In the genomic region with DNA sequence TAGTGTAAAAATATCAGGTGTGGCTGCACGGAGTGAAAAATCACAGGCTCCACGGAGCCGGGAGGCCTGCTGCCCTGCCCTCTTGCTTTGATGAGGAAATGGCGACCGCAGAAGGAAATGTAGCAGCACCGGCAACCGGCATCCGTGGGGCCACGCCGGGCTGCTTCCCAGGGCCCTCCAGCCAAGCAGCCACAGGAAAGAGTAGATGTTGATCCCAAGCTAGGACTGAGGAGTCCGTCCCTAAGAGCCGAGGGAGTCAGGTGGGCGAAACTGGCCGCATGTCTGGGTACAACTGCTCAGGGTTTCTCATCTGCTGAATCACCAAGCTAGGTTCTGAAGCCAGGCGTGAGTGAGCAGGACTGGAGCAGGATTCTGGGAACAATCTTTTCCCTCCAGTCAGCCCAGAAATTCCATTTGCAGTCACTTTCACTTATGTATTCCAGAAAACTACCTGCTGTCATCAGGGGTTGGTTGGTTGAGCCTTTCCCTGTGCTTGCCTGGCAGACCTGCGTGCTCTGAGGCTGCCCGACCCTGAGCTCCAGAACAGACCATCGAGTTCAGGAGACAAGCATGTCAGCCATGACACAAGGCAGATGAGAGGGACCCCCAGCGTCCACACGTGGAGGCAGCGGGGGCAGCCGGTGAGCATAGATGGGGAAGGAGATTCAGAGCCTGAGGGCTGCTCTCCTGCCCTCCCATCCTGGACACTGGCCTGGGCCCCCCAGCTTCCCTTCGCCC, we compare ENCODE assay signal across 8 cellular contexts. TPM values are rescaled to one million over a fixed set of nuclear protein-coding genes. Genes with fewer than 3 reads are reported as not detected.
DNase-seq lines count a peak whose midpoint lies in the region; ATAC-seq, FAIRE-seq and TF ChIP-seq lines count a peak whose summit lies in the region.

No MANE protein-coding gene starts in this region.

- H3K36me3 ChIP-seq in SK-N-MC (ENCODE audit: insufficient read depth, low read length) (no peaks in the 10 kb centered on the region), breast epithelium (no peaks in the 10 kb centered on the region)

- peak overlapping the region; percentile 43 for H3K9ac ChIP-seq in SK-N-MC (ENCODE audit: insufficient read length)

- no peaks in the 10 kb centered on the region for H3K9me3 ChIP-seq in SK-N-MC (ENCODE audit: low read depth, low read length)
- H3K9me3 ChIP-seq in breast epithelium, result no peaks in the 10 kb centered on the region

- no peak for TF ChIP-seq POLR2A in GM12891 (IDR thresholded peaks at IDR 0.05; ENCODE audit: low read depth, low read length)
- no peak for TF ChIP-seq POLR2A in breast epithelium (IDR thresholded peaks at IDR 0.05)

- peak overlapping the region; percentile 100 for H3K27ac ChIP-seq in SK-N-MC
- peak overlapping the region; percentile 85 to 89 for H3K27ac ChIP-seq in breast epithelium
- H3K27ac ChIP-seq in skin epidermis, result peak overlapping the region in 19 of 21 experiments; percentile 9 to 99 (median 80)

- intact Hi-C loops in breast epithelium (cut with DNase I; ENCODE audit: low total_unique reads), result no loop called here

- no peak for DNase-seq in GM12891 (ENCODE audit: insufficient read length, low spot score)
- DNase-seq in SK-N-MC (ENCODE audit: low read depth, low spot score), result no peak
- no peak for DNase-seq in breast epithelium (ENCODE audit: low spot score in 2 of 2)
- no peak for DNase-seq in GOT3 (lab: John Stamatoyannopoulos, UW)
- no peak for DNase-seq in SW 1271 (lab: John Stamatoyannopoulos, UW)
- DNase-seq in DMS53 treated with DMSO at 0.1 percent for 48 hours (lab: John Stamatoyannopoulos, UW; ENCODE audit: unreplicated experiment), result no peak

- peaks cover 8 to 25% of the 10 kb centered on the region in 2 donors for H3K4me1 ChIP-seq in breast epithelium

- ATAC-seq in HG03439 (IDR thresholded peaks at IDR 0.05; ENCODE audit: unreplicated experiment), result no peak

- TF ChIP-seq CTCF in breast epithelium (IDR thresholded peaks at IDR 0.05), result no peak

- no peak overlapping the region for H3K4me3 ChIP-seq in SK-N-MC
- no peak overlapping the region for H3K4me3 ChIP-seq in breast epithelium
- peak overlapping the region in 1 of 7 experiments; percentile 0 for H3K4me3 ChIP-seq in skin epidermis

- H3K27me3 ChIP-seq in breast epithelium, result no peaks in the 10 kb centered on the region

- FAIRE-seq in GM12891 (lab: Jason Lieb, UNC), result peak; percentile 63

TF ChIP-seq in GM12891, 5 proteins besides CTCF, POLR2A, EP300 and RAD21:
- TF ChIP-seq TAF1 (IDR thresholded peaks at IDR 0.05; ENCODE audit: low read depth, low read length) (no peak), POU2F2 (IDR thresholded peaks at IDR 0.05; ENCODE audit: low read depth, low read length) (0 out of 2 replicates have a peak, but pooled peaks have one; percentile 23)

RNA-seq across cellular contexts. Expression of a gene that starts 5.8 kb away (rescaled TPM):
- polyA plus RNA-seq in GM12891 (2012; ENCODE audit: low read depth, missing spikeins), result 62.1 TPM
- total RNA-seq in breast epithelium, result 100 to 1,000 TPM in 1 of 3 donors, 10 to 100 TPM in 2; 19.7 to 242 (median 92.8) TPM

RNA-seq across cellular contexts. Expression of a gene that starts 13.3 kb away (rescaled TPM):
- 28.2 TPM for polyA plus RNA-seq in GM12891 (2012; ENCODE audit: low read depth, missing spikeins)
- 10 to 100 TPM; 15.8 to 17.7 (median 17.0) TPM for total RNA-seq in breast epithelium

RNA-seq across cellular contexts. Expression of a gene that starts 53.0 kb away (rescaled TPM):
- 26.6 TPM for polyA plus RNA-seq in GM12891 (2012; ENCODE audit: low read depth, missing spikeins)
- 100 to 1,000 TPM; 187 to 351 (median 272) TPM for total RNA-seq in breast epithelium
